In the genomic region with DNA sequence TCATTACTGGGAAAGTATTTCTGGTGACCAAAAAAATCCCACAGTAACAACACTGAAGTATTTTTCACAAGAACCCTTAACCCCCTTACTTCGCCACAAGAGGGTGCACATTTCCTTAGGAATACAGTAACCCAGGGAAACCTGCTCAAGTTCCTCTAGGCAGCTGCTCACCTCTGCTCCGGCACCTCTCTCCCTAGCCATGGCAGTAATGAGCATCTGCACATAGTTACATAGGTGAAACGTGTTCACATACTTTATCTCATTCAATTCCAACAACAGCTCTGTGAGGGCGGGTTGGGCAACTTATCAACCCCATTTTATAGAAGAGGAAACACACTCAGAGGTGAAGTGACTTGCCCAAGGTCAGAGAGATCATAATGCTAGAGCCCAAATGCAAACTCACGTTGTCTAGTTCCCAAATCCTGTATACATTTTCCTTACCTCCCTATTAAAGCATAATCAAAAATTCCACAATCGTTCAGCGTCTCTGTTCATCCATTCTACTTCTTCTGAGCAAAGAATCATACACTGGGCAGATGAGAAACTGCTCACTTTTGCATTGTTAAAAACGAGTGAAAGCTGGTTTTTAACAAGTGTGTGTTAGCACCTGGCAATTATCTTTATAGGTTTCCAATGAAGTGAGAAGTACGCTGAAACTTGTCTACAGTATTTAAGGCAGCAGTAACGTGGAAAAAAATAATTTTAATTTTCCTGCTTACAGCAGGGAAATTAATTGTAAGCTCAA, we compare ENCODE assay signal across 9 cellular contexts.
DNase-seq lines count a peak whose midpoint lies in the region; ATAC-seq and TF ChIP-seq lines count a peak whose summit lies in the region.
"Had no signal": no experiment of that assay in that cellular context is flagged by ENCODE, and none has a peak within 500 bp of the region (broad histone marks: within the 10 kb centered on the region; RNA-seq: fewer than 3 reads in every experiment).

No MANE protein-coding gene starts in this region.

- CTCF ChIA-PET in HEK293T (lab: Yijun Ruan, JAX), result interaction anchor here (0.6 to 2.7 kb wide), 9 partner anchors 27 to 209 kb away, joined by 3 to 18 read pairs (median 3); no protein-coding TSS in a partner anchor

- in situ Hi-C loops in T47D (cut with HindIII; ENCODE audit: low pct_unique_long_range_greater_than_20kb, low sequenced_read_pairs), result no loop called here

- intact Hi-C loops in left colon (cut with DNase I, micrococcal nuclease), result loop anchor here in 1 of 2 donors (2.0 kb wide), 1 partner anchor 35 kb away; no protein-coding TSS in a partner anchor

- POLR2A ChIA-PET in HEK293T (lab: Yijun Ruan, JAX), result interaction anchor here (2.0 kb wide), 1 partner anchor 204 kb away, joined by 9 read pairs; a partner anchor contains a TSS

- DNase-seq in DMS 273 (lab: John Stamatoyannopoulos, UW; ENCODE audit: unreplicated experiment) (peak; percentile 92), HEK293T (ENCODE audit: extremely low spot score) (peak; percentile 61), NCI-H748 (lab: John Stamatoyannopoulos, UW; ENCODE audit: unreplicated experiment) (peak; percentile 45), T47D (ENCODE audit: low read depth in 1 of 2, low spot score in 1 of 2) (peak; percentile 95), left colon (peak; percentile 63 to 80)
- DNase-seq: activated B cell treated with CpG ODN at 0.5 μM for 24 hours had no signal

- ATAC-seq in left colon (peak; percentile 96), GM18870 (IDR thresholded peaks at IDR 0.05; ENCODE audit: unreplicated experiment) (no peak), GM21528 (IDR thresholded peaks at IDR 0.05; ENCODE audit: low FRiP score, unreplicated experiment) (no peak), GM21526 (IDR thresholded peaks at IDR 0.05; ENCODE audit: low FRiP score, unreplicated experiment) (no peak)

TF ChIP-seq in HEK293T, 16 proteins besides CTCF, POLR2A, EP300 and RAD21:
- TF ChIP-seq, protein P1, sequence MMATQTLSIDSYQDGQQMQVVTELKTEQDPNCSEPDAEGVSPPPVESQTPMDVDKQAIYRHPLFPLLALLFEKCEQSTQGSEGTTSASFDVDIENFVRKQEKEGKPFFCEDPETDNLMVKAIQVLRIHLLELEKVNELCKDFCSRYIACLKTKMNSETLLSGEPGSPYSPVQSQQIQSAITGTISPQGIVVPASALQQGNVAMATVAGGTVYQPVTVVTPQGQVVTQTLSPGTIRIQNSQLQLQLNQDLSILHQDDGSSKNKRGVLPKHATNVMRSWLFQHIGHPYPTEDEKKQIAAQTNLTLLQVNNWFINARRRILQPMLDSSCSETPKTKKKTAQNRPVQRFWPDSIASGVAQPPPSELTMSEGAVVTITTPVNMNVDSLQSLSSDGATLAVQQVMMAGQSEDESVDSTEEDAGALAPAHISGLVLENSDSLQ (IDR thresholded peaks at IDR 0.05), result no peak
- TF ChIP-seq TARDBP (IDR thresholded peaks at IDR 0.05), result no peak
- TF ChIP-seq ELF4 (IDR thresholded peaks at IDR 0.05), result no peak
- no peak for TF ChIP-seq ZNF384 (IDR thresholded peaks at IDR 0.05)
- no peak for TF ChIP-seq FOXK2 (IDR thresholded peaks at IDR 0.05)
- no peak for TF ChIP-seq L3MBTL2 (conservative IDR thresholded peaks at IDR 0.05)
- no peak for TF ChIP-seq SUZ12 (IDR thresholded peaks at IDR 0.05)
- TF ChIP-seq LEF1 (IDR thresholded peaks at IDR 0.05; ENCODE audit: borderline replicate concordance), result no peak
- TF ChIP-seq FOXA1 (IDR thresholded peaks at IDR 0.05), result no peak
- TF ChIP-seq BHLHE40 (IDR thresholded peaks at IDR 0.05; ENCODE audit: borderline replicate concordance), result no peak
- no peak for TF ChIP-seq SP1 (IDR thresholded peaks at IDR 0.05)
- no peak for TF ChIP-seq ARNT (IDR thresholded peaks at IDR 0.05)

Comparison
In these comparisons a context has a peak if more than half of its experiments do, and no peak if none do; other contexts are left out.
1. DNase-seq: peak in every context shown above with its lines; median percentile 95 in T47D; 92 in DMS 273; 72 in left colon; 61 in HEK293T; 45 in NCI-H748.